12 cellular contexts compared by ENCODE assay signal in genomic region chr14:58829594-58829993, GRCh38.
DNase-seq lines count a peak whose midpoint lies in the region; ATAC-seq, FAIRE-seq and TF ChIP-seq lines count a peak whose summit lies in the region.
"Had no signal": no experiment of that assay in that cellular context is flagged by ENCODE, and none has a peak within 500 bp of the region (broad histone marks: within the 10 kb centered on the region; RNA-seq: fewer than 3 reads in every experiment).

No MANE protein-coding gene starts in this region.

- H3K4me1 ChIP-seq in GM12878 (ENCODE audit: control insufficient read depth, insufficient read depth, low read length): no peaks in the 10 kb centered on the region

- no peak for TF ChIP-seq RAD21 in GM12878 (IDR thresholded peaks at IDR 0.05; ENCODE audit: insufficient read depth, low read depth, low read length)

- WGBS in GM12878 (ENCODE audit: insufficient coverage, insufficient replicate concordance, low lambda C conversion rate, missing lambda C conversion rate): 0% methylated on average over 3 of the region's 3 CpGs

- CTCF ChIA-PET in GM12878 (lab: Yijun Ruan, JAX): interaction anchor here (0.6 to 4.1 kb wide), 6 partner anchors 12 to 329 kb away, joined by 3 to 19 read pairs (median 3); no protein-coding TSS in a partner anchor

- no peaks in the 10 kb centered on the region for H3K27me3 Mint-ChIP-seq in activated T-cell treated with anti-CD3 and anti-CD28 coated beads, Interleukin-2, amount 50 U/mL, for 4 hours (ENCODE audit: low read depth)
- no peaks in the 10 kb centered on the region for H3K27me3 Mint-ChIP-seq in stimulated activated memory B cell treated with anti-CD40 and anti-IgM and Interleukin-4, amounts not matched to agents 10 μg/mL and 1 μg/mL and 100 μg/mL, for 72 hours
- H3K27me3 Mint-ChIP-seq: CD4-positive, alpha-beta memory T cell; naive B cell had no signal

- H4K20me1 ChIP-seq in GM12878 (ENCODE audit: control insufficient read depth, insufficient read depth): no peaks in the 10 kb centered on the region

- no peaks in the 10 kb centered on the region for H3K79me2 ChIP-seq in GM12878 (ENCODE audit: control insufficient read depth, insufficient read depth, low read length)

- RAD21 ChIA-PET in GM12878 (lab: Charles Lee; ENCODE audit: unreplicated experiment): interaction anchor here (0.8 to 1.5 kb wide), 3 partner anchors 11 to 127 kb away, joined by 3 read pairs; no protein-coding TSS in a partner anchor

- H3K9me3 Mint-ChIP-seq in activated T-cell treated with anti-CD3 and anti-CD28 coated beads, Interleukin-2, amount 50 U/mL, for 4 hours: peaks cover 4% of the 10 kb centered on the region
- H3K9me3 Mint-ChIP-seq in stimulated activated memory B cell treated with anti-CD40 and anti-IgM and Interleukin-4, amounts not matched to agents 10 μg/mL and 1 μg/mL and 100 μg/mL, for 72 hours: peaks cover 3% of the 10 kb centered on the region

- no peak overlapping the region for H3K9ac ChIP-seq in GM12878 (ENCODE audit: control insufficient read depth, insufficient read depth, low read length)

- intact Hi-C loops in GM12878 (cut with micrococcal nuclease; ENCODE audit: unreplicated experiment): no loop called here

- no peak overlapping the region for H3K27ac Mint-ChIP-seq in stimulated activated memory B cell treated with anti-CD40 and anti-IgM and Interleukin-4, amounts not matched to agents 10 μg/mL and 1 μg/mL and 100 μg/mL, for 72 hours
- H3K27ac Mint-ChIP-seq: CD4-positive, alpha-beta memory T cell; naive B cell had no signal

- DNase-seq in H4 (ENCODE audit: low spot score): peak; percentile 93
- peak; percentile 85 to 91 for DNase-seq in NCI-H1930 (lab: John Stamatoyannopoulos, UW)
- DNase-seq in GM12878 (ENCODE audit: low read depth, low spot score): no peak
- peak; percentile 14 for DNase-seq in mucosa of gallbladder (ENCODE audit: low spot score)
- DNase-seq in HuH-7.5 (ENCODE audit: low spot score): no peak
- no peak for DNase-seq in activated T-cell treated with anti-CD3 and anti-CD28 coated beads, Interleukin-2, amount 50 U/mL, for 4 hours
- DNase-seq: activated CD4-positive, CD25-positive, alpha-beta regulatory T cell treated with anti-CD3 and anti-CD28 coated beads, Interleukin-2, amount 50 U/mL, for 72 hours; CD4-positive, alpha-beta memory T cell; naive B cell; NCI-H82 had no signal

- ATAC-seq in GM12878: peak; percentile 53
- no peak for ATAC-seq in activated T-cell treated with anti-CD3 and anti-CD28 coated beads, Interleukin-2, amount 50 U/mL, for 4 hours
- ATAC-seq in stimulated activated memory B cell treated with anti-CD40 and anti-IgM and Interleukin-4, amounts not matched to agents 10 μg/mL and 1 μg/mL and 100 μg/mL, for 72 hours: no peak

- no peak overlapping the region for H3K4me3 ChIP-seq in GM12878

- H3K36me3 ChIP-seq in GM12878 (ENCODE audit: control insufficient read depth in 2 of 2, insufficient read depth in 2 of 2, low read length in 1 of 2): no peaks in the 10 kb centered on the region

- POLR2A ChIA-PET in GM12878 (lab: Charles Lee): interaction anchor here (0.7 to 1.1 kb wide), 2 partner anchors 18 to 80 kb away, joined by 3 read pairs; no protein-coding TSS in a partner anchor

- no peaks in the 10 kb centered on the region for H3K27me3 ChIP-seq in GM12878 (replicated peaks in 1 of 2; ENCODE audit: control insufficient read depth in 2 of 2, insufficient read depth in 2 of 2, low read length in 1 of 2)

- peaks cover 2% of the 10 kb centered on the region for H3K4me1 Mint-ChIP-seq in activated T-cell treated with anti-CD3 and anti-CD28 coated beads, Interleukin-2, amount 50 U/mL, for 4 hours (ENCODE audit: low read depth)
- H3K4me1 Mint-ChIP-seq in stimulated activated memory B cell treated with anti-CD40 and anti-IgM and Interleukin-4, amounts not matched to agents 10 μg/mL and 1 μg/mL and 100 μg/mL, for 72 hours: peaks cover 5% of the 10 kb centered on the region
- H3K4me1 Mint-ChIP-seq: CD4-positive, alpha-beta memory T cell; naive B cell had no signal

- no TSS peak for BruUV-seq in GM12878 (replicated peaks; lab: Mats Ljungman, UMichigan)

- no peak overlapping the region for H3K27ac ChIP-seq in GM12878 (ENCODE audit: control insufficient read depth, insufficient read depth)
- H3K27ac ChIP-seq: epithelial cell of prostate had no signal

- TF ChIP-seq EP300 in GM12878 (IDR thresholded peaks at IDR 0.05; ENCODE audit: borderline replicate concordance in 1 of 2, control insufficient read depth in 1 of 2, low read depth in 2 of 2, low read length in 2 of 2): no peak

- no peak for TF ChIP-seq CTCF in GM12878 (IDR thresholded peaks at IDR 0.05 in 2 of 3, conservative IDR thresholded peaks at IDR 0.05 in 1 of 3; ENCODE audit: control insufficient read depth in 2 of 3, extremely low read depth in 1 of 3, insufficient read depth in 1 of 3, low read depth in 3 of 3, low read length in 3 of 3)

- no peak overlapping the region for H3K4me2 ChIP-seq in GM12878 (ENCODE audit: control insufficient read depth, insufficient read depth)

- no peak overlapping the region for H3K4me3 Mint-ChIP-seq in activated T-cell treated with anti-CD3 and anti-CD28 coated beads, Interleukin-2, amount 50 U/mL, for 4 hours
- H3K4me3 Mint-ChIP-seq in stimulated activated memory B cell treated with anti-CD40 and anti-IgM and Interleukin-4, amounts not matched to agents 10 μg/mL and 1 μg/mL and 100 μg/mL, for 72 hours: no peak overlapping the region
- H3K4me3 Mint-ChIP-seq: CD4-positive, alpha-beta memory T cell; naive B cell had no signal

- no peak for FAIRE-seq in GM12878 (lab: Jason Lieb, UNC)

- H3K9me3 ChIP-seq in GM12878 (replicated peaks; ENCODE audit: control insufficient read depth, insufficient read depth, low read length): no peaks in the 10 kb centered on the region; the same call in 2 of the 3 replicates

- H3K36me3 Mint-ChIP-seq in activated T-cell treated with anti-CD3 and anti-CD28 coated beads, Interleukin-2, amount 50 U/mL, for 4 hours (ENCODE audit: insufficient read depth): no peaks in the 10 kb centered on the region
- no peaks in the 10 kb centered on the region for H3K36me3 Mint-ChIP-seq in stimulated activated memory B cell treated with anti-CD40 and anti-IgM and Interleukin-4, amounts not matched to agents 10 μg/mL and 1 μg/mL and 100 μg/mL, for 72 hours
- H3K36me3 Mint-ChIP-seq: CD4-positive, alpha-beta memory T cell; naive B cell had no signal

- H2AFZ ChIP-seq in GM12878 (ENCODE audit: control insufficient read depth, low read depth, low read length): no peak overlapping the region

- no peak for TF ChIP-seq POLR2A in GM12878 (IDR thresholded peaks at IDR 0.05; ENCODE audit: low read depth, low read length)

- in situ Hi-C loops in GM12878 (cut with MboI): no loop called here

- SMC1A ChIA-PET in GM12878 (lab: Charles Lee; ENCODE audit: uncharacterized antibody, unreplicated experiment): interaction anchor here (0.6 to 3.8 kb wide), 11 partner anchors 9 to 328 kb away, joined by 3 to 14 read pairs (median 4); no protein-coding TSS in a partner anchor

TF ChIP-seq in GM12878, 131 proteins besides CTCF, POLR2A, EP300 and RAD21:
- TF ChIP-seq IKZF2 (IDR thresholded peaks at IDR 0.05): peak; percentile 36; a peak in 2 of 4 replicates
- TF ChIP-seq ETV6 (conservative IDR thresholded peaks at IDR 0.05 in 1 of 2, IDR thresholded peaks at IDR 0.05 in 1 of 2; ENCODE audit: borderline replicate concordance in 1 of 2, low read depth in 1 of 2): no peak
- TF ChIP-seq MEF2B (IDR thresholded peaks at IDR 0.05; ENCODE audit: partially characterized antibody, poor library complexity, severe bottlenecking): peak; percentile 39
- peak; percentile 71 for TF ChIP-seq MTA2 (IDR thresholded peaks at IDR 0.05; ENCODE audit: low read depth)

Comparison
In these comparisons a context has a peak if more than half of its experiments do, and no peak if none do; other contexts are left out.
1. DNase-seq: peak in H4 (single experiment), NCI-H1930 (2 of 2) and mucosa of gallbladder (single experiment); none in GM12878 (single experiment), HuH-7.5 (single experiment) and activated T-cell treated with anti-CD3 and anti-CD28 coated beads, Interleukin-2, amount 50 U/mL, for 4 hours (single experiment).